24 cellular contexts compared by ENCODE assay signal in genomic region chr9:14303110-14303509, GRCh38. TPM values are rescaled to one million over a fixed set of nuclear protein-coding genes. Genes with fewer than 3 reads are reported as not detected.
DNase-seq lines count a peak whose midpoint lies in the region; ATAC-seq, FAIRE-seq and TF ChIP-seq lines count a peak whose summit lies in the region.
"Had no signal": no experiment of that assay in that cellular context is flagged by ENCODE, and none has a peak within 500 bp of the region (broad histone marks: within the 10 kb centered on the region; RNA-seq: fewer than 3 reads in every experiment).

No MANE protein-coding gene starts in this region.

- H3K4me2 ChIP-seq in A549: peak overlapping the region; percentile 66

- DNase-seq in A549 (ENCODE audit: low read depth in 1 of 2, low spot score in 1 of 2) (no peak), H54 (ENCODE audit: insufficient read length, low spot score) (no peak), endothelial cell (ENCODE audit: low spot score) (no peak), putamen (ENCODE audit: low spot score) (no peak), dedifferentiated amniotic fluid mesenchymal stem cell (ENCODE audit: extremely low spot score) (no peak)
- DNase-seq in activated CD8-positive, alpha-beta T cell treated with anti-CD3 and anti-CD28 coated beads, Interleukin-2, amount 10 ng/mL, durations not matched to agents 7 days and 5 days: no peak
- no peak for DNase-seq in activated effector memory CD4-positive, alpha-beta T cell treated with anti-CD3 and anti-CD28 coated beads, Interleukin-2, amount 50 U/mL, for 16 hours
- DNase-seq: activated CD4-positive, alpha-beta T cell treated with anti-CD3 and anti-CD28 coated beads for 1 hour; activated CD8-positive, alpha-beta memory T cell treated with anti-CD3 and anti-CD28 coated beads for 24 hours; activated naive CD4-positive, alpha-beta T cell treated with anti-CD3 and anti-CD28 coated beads, Interleukin-2, amount 50 U/mL, for 16 hours; activated T-cell treated with anti-CD3 and anti-CD28 coated beads, Interleukin-2, amount 50 U/mL, for 4 hours; cerebellar nuclear complex; effector CD8-positive, alpha-beta T cell; H9; NCI-H1417 treated with DMSO at 0.1 percent for 48 hours; NCI-H526 treated with DMSO at 0.1 percent for 48 hours; nephron progenitor cell; SIG-M5; stimulated activated CD4-positive, alpha-beta T cell treated with anti-CD3 and anti-CD28 coated beads, Interleukin-2, amount 100 ng/mL, for 24 hours had no signal

- peaks cover 63% of the 10 kb centered on the region for H3K4me1 Mint-ChIP-seq in endothelial cell (ENCODE audit: unreplicated experiment)
- H3K4me1 Mint-ChIP-seq in nephron: peaks cover 91% of the 10 kb centered on the region
- no peaks in the 10 kb centered on the region for H3K4me1 Mint-ChIP-seq in activated CD8-positive, alpha-beta T cell treated with anti-CD3 and anti-CD28 coated beads, Interleukin-2, amount 10 ng/mL, durations not matched to agents 7 days and 5 days (ENCODE audit: low read depth)
- H3K4me1 Mint-ChIP-seq: stimulated activated memory B cell treated with anti-CD40 and anti-IgM and Interleukin-4, amounts not matched to agents 10 μg/mL and 1 μg/mL and 100 μg/mL, for 72 hours had no signal

- H3K36me3 Mint-ChIP-seq in endothelial cell (ENCODE audit: low read depth, unreplicated experiment) (peaks cover 45% of the 10 kb centered on the region), nephron (ENCODE audit: low read depth) (peaks cover 52% of the 10 kb centered on the region)
- no peaks in the 10 kb centered on the region for H3K36me3 Mint-ChIP-seq in activated CD8-positive, alpha-beta T cell treated with anti-CD3 and anti-CD28 coated beads, Interleukin-2, amount 10 ng/mL, durations not matched to agents 7 days and 5 days (ENCODE audit: low read depth)
- H3K36me3 Mint-ChIP-seq: stimulated activated memory B cell treated with anti-CD40 and anti-IgM and Interleukin-4, amounts not matched to agents 10 μg/mL and 1 μg/mL and 100 μg/mL, for 72 hours had no signal

- no peak overlapping the region for H3K27ac Mint-ChIP-seq in endothelial cell (ENCODE audit: unreplicated experiment)
- peak overlapping the region in 2 of 3 experiments; percentile 78 to 87 for H3K27ac Mint-ChIP-seq in nephron
- no peak overlapping the region for H3K27ac Mint-ChIP-seq in activated CD8-positive, alpha-beta T cell treated with anti-CD3 and anti-CD28 coated beads, Interleukin-2, amount 10 ng/mL, durations not matched to agents 7 days and 5 days
- H3K27ac Mint-ChIP-seq: nephron progenitor cell; stimulated activated memory B cell treated with anti-CD40 and anti-IgM and Interleukin-4, amounts not matched to agents 10 μg/mL and 1 μg/mL and 100 μg/mL, for 72 hours had no signal

- TF ChIP-seq RAD21 in A549 (conservative IDR thresholded peaks at IDR 0.05 in 1 of 2, IDR thresholded peaks at IDR 0.05 in 1 of 2): no peak

- no peak overlapping the region for H3K27ac ChIP-seq in A549
- H3K27ac ChIP-seq: parathyroid adenoma had no signal

- H3K9me3 ChIP-seq in A549: no peaks in the 10 kb centered on the region

- no peak; a peak in 1 of 6 replicates for ATAC-seq in A549
- ATAC-seq in activated CD8-positive, alpha-beta T cell treated with anti-CD3 and anti-CD28 coated beads, Interleukin-2, amount 10 ng/mL, durations not matched to agents 7 days and 5 days: no peak
- ATAC-seq: activated T-cell treated with anti-CD3 and anti-CD28 coated beads, Interleukin-2, amount 50 U/mL, for 4 hours; stimulated activated memory B cell treated with anti-CD40 and anti-IgM and Interleukin-4, amounts not matched to agents 10 μg/mL and 1 μg/mL and 100 μg/mL, for 72 hours had no signal

- TF ChIP-seq CTCF in A549 (IDR thresholded peaks at IDR 0.05) (no peak), endothelial cell (IDR thresholded peaks at IDR 0.05; ENCODE audit: unreplicated experiment) (no peak), nephron (IDR thresholded peaks at IDR 0.05; ENCODE audit: unreplicated experiment in 3 of 3) (no peak)

- H3K27me3 Mint-ChIP-seq in endothelial cell (ENCODE audit: unreplicated experiment) (no peaks in the 10 kb centered on the region), nephron (ENCODE audit: low read depth) (no peaks in the 10 kb centered on the region)
- peaks cover 11% of the 10 kb centered on the region for H3K27me3 Mint-ChIP-seq in activated CD8-positive, alpha-beta T cell treated with anti-CD3 and anti-CD28 coated beads, Interleukin-2, amount 10 ng/mL, durations not matched to agents 7 days and 5 days (ENCODE audit: low read depth)

- POLR2A ChIA-PET in A549 (lab: Yijun Ruan, JAX): no interaction called here
- POLR2A ChIA-PET in activated CD8-positive, alpha-beta T cell treated with anti-CD3 and anti-CD28 coated beads, Interleukin-2, amount 10 ng/mL, durations not matched to agents 7 days and 5 days (lab: Charles Lee): no interaction called here

- TF ChIP-seq POLR2A in A549 (IDR thresholded peaks at IDR 0.05; ENCODE audit: low read length) (no peak), H54 (IDR thresholded peaks at IDR 0.05; ENCODE audit: low read depth, low read length) (no peak)

- H3K4me3 ChIP-seq in A549: no peak overlapping the region
- H3K4me3 ChIP-seq: skin epidermis had no signal

- H3K4me1 ChIP-seq in A549: peaks cover 33% of the 10 kb centered on the region
- H3K4me1 ChIP-seq: parathyroid adenoma had no signal

- 82% methylated on average over 2 of the region's 2 CpGs for WGBS in A549 (ENCODE audit: missing lambda C conversion rate)

- CTCF ChIA-PET in A549 (lab: Yijun Ruan, JAX): no interaction called here
- CTCF ChIA-PET in activated CD8-positive, alpha-beta T cell treated with anti-CD3 and anti-CD28 coated beads, Interleukin-2, amount 10 ng/mL, durations not matched to agents 7 days and 5 days (lab: Charles Lee): no interaction called here

- TF ChIP-seq EP300 in A549 (IDR thresholded peaks at IDR 0.05): no peak

- peak overlapping the region; percentile 33 for H3K4me3 Mint-ChIP-seq in endothelial cell (ENCODE audit: unreplicated experiment)
- peak overlapping the region in 2 of 3 experiments; percentile 29 to 70 for H3K4me3 Mint-ChIP-seq in nephron
- no peak overlapping the region for H3K4me3 Mint-ChIP-seq in activated CD8-positive, alpha-beta T cell treated with anti-CD3 and anti-CD28 coated beads, Interleukin-2, amount 10 ng/mL, durations not matched to agents 7 days and 5 days
- H3K4me3 Mint-ChIP-seq: activated T-cell treated with anti-CD3 and anti-CD28 coated beads, Interleukin-2, amount 50 U/mL, for 4 hours; H9; nephron progenitor cell; stimulated activated memory B cell treated with anti-CD40 and anti-IgM and Interleukin-4, amounts not matched to agents 10 μg/mL and 1 μg/mL and 100 μg/mL, for 72 hours had no signal

- H3K9me3 Mint-ChIP-seq in endothelial cell (ENCODE audit: unreplicated experiment) (no peaks in the 10 kb centered on the region), nephron (no peaks in the 10 kb centered on the region)
- no peaks in the 10 kb centered on the region for H3K9me3 Mint-ChIP-seq in activated CD8-positive, alpha-beta T cell treated with anti-CD3 and anti-CD28 coated beads, Interleukin-2, amount 10 ng/mL, durations not matched to agents 7 days and 5 days (ENCODE audit: insufficient read depth)
- H3K9me3 Mint-ChIP-seq: activated T-cell treated with anti-CD3 and anti-CD28 coated beads, Interleukin-2, amount 50 U/mL, for 4 hours; H9; nephron progenitor cell; stimulated activated memory B cell treated with anti-CD40 and anti-IgM and Interleukin-4, amounts not matched to agents 10 μg/mL and 1 μg/mL and 100 μg/mL, for 72 hours had no signal

- no peak for FAIRE-seq in A549 (lab: Jason Lieb, UNC)
- peak; percentile 15 for FAIRE-seq in H54 (lab: Jason Lieb, UNC)

TF ChIP-seq in A549, 52 proteins besides CTCF, POLR2A, EP300 and RAD21 (continues in another document):
- TF ChIP-seq REST (IDR thresholded peaks at IDR 0.05): no peak
- no peak for TF ChIP-seq EHMT2 (IDR thresholded peaks at IDR 0.05; ENCODE audit: low read depth)
- TF ChIP-seq RFX5 (IDR thresholded peaks at IDR 0.05): no peak
- no peak for TF ChIP-seq USF2 (IDR thresholded peaks at IDR 0.05)

RNA-seq across cellular contexts. Expression of gene NFIB, which starts 10.8 kb away (rescaled TPM):
- polyA plus RNA-seq in A549 (2011; rRNA removed) (21.7 and 27.1 TPM in 2 replicates), A549 (2017; fragmentation: RNase III; extraction: RNeasy Plus Mini Kit Qiagen cat#74134 plus additional on column Dnase treatment) (10.7 to 13.2 TPM (median 12.0 TPM) in 3 replicates)
- polyA plus RNA-seq in A549 (2012; cell fraction: cytosol; rRNA removed): 7.4 and 8.2 TPM in 2 replicates
- 7.4 and 11.4 TPM in 2 replicates for polyA plus RNA-seq in A549 (2012; cell fraction: nucleus; rRNA removed)
- polyA minus RNA-seq in A549 (2011; rRNA and poly(A)+ RNA removed): 59.3 and 63.6 TPM in 2 replicates
- 120 TPM for total RNA-seq in endothelial cell (ENCODE audit: unreplicated experiment)
- not detected for total RNA-seq in activated CD8-positive, alpha-beta T cell treated with anti-CD3 and anti-CD28 coated beads, Interleukin-2, amount 10 ng/mL, durations not matched to agents 7 days and 5 days
- total RNA-seq: G401 had no signal

Comparison
In these comparisons a context has a peak if more than half of its experiments do, and no peak if none do; other contexts are left out.
1. H3K27ac Mint-ChIP-seq: peak in nephron (2 of 3); none in endothelial cell (single experiment) and activated CD8-positive, alpha-beta T cell treated with anti-CD3 and anti-CD28 coated beads, Interleukin-2, amount 10 ng/mL, durations not matched to agents 7 days and 5 days (single experiment).
2. RNA of gene NFIB, which starts 10.8 kb away (total RNA-seq): 120 TPM in endothelial cell (single experiment); not detected in activated CD8-positive, alpha-beta T cell treated with anti-CD3 and anti-CD28 coated beads, Interleukin-2, amount 10 ng/mL, durations not matched to agents 7 days and 5 days; every median in the first group is over 100 times any median in the second.